In genomic region chr9:1883004-1883403, GRCh38 we compare ENCODE assay signal across 28 cellular contexts.
"Had no signal": no experiment of that assay in that cellular context is flagged by ENCODE, and none has a peak within 500 bp of the region (broad histone marks: within the 10 kb centered on the region; RNA-seq: fewer than 3 reads in every experiment).

No MANE protein-coding gene starts in this region.

- H3K9ac ChIP-seq: SK-N-SH had no signal

- H3K4me3 ChIP-seq: Peyer's patch, SJSA1 had no signal

- H3K4me1 ChIP-seq: Peyer's patch, SJSA1 had no signal

- H3K27me3 ChIP-seq: brain microvascular endothelial cell, Peyer's patch, SJSA1 had no signal

- H3K9me3 ChIP-seq: Peyer's patch, SJSA1, SK-N-SH had no signal

- ATAC-seq: activated CD8-positive, alpha-beta T cell treated with anti-CD3 and anti-CD28 coated beads for 36 hours; activated T-cell treated with anti-CD3 and anti-CD28 coated beads, Interleukin-2, amount 50 U/mL, for 72 hours; activated T-helper 17 cell treated with anti-CD3 and anti-CD28 coated beads, Interleukin-2, amount 50 U/mL, for 72 hours; PC-3 had no signal

- H3K36me3 ChIP-seq: brain microvascular endothelial cell, Peyer's patch, SJSA1 had no signal

- DNase-seq: activated CD4-positive, alpha-beta T cell treated with anti-CD3 and anti-CD28 coated beads, Interleukin-2, amount 10 ng/mL, durations not matched to agents 24 days and 14 days; activated CD4-positive, alpha-beta T cell treated with anti-CD3 and anti-CD28 coated beads, Interleukin-2, amount 50 U/mL, for 4 hours; activated CD8-positive, alpha-beta T cell treated with anti-CD3 and anti-CD28 coated beads for 36 hours; activated effector memory CD4-positive, alpha-beta T cell treated with anti-CD3 and anti-CD28 coated beads, Interleukin-2, amount 50 U/mL, for 16 hours; activated naive CD4-positive, alpha-beta T cell; activated naive CD4-positive, alpha-beta T cell treated with anti-CD3 and anti-CD28 coated beads, Interleukin-2, amount 50 U/mL, for 16 hours; activated naive CD8-positive, alpha-beta T cell treated with anti-CD3 and anti-CD28 coated beads for 36 hours; activated T-cell treated with anti-CD3 and anti-CD28 coated beads, Interleukin-2, amount 50 U/mL, for 1 hour; activated T-cell treated with anti-CD3 and anti-CD28 coated beads, Interleukin-2, amount 50 U/mL, for 72 hours; amniotic stem cell; aorta; brain microvascular endothelial cell; central memory CD4-positive, alpha-beta T cell; NCI-H1105; NCI-H1436; NCI-H1694; NCI-H1930; NCI-H2081 treated with DMSO at 0.1 percent for 48 hours; NCI-H345; NCI-H524 treated with DMSO at 0.1 percent for 48 hours; PC-3; Peyer's patch; RPMI8226; SHP77 treated with DMSO at 0.1 percent for 48 hours; SK-N-SH had no signal

- H3K4me2 ChIP-seq: SK-N-SH had no signal

- FAIRE-seq: TTC549 had no signal

- H3K27ac ChIP-seq: brain microvascular endothelial cell, Peyer's patch, SJSA1 had no signal
